In the genomic region with DNA sequence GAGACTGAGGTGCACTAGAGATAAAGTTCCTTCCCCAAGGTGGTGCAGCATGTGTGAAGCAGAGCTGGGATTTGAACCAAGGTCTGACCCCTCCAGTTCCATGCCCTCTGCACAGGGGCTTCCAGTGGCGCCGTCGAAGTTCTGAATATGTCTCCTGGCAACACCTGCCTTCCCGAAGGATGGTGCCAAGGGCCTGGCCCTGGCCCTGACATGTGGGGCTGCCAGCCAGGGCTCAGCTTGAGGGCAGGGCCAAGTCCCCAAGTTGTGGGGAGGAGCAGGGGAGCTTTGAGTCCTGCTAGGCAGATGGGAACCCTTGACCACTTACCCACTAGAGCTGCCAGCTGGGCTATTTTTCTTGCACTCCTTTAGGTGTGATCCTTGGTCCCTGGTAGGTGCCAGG, we compare ENCODE assay signal across 26 cellular contexts. TPM values are rescaled to one million over a fixed set of nuclear protein-coding genes. Genes with fewer than 3 reads are reported as not detected.
DNase-seq lines count a peak whose midpoint lies in the region; ATAC-seq and TF ChIP-seq lines count a peak whose summit lies in the region.
"Had no signal": no experiment of that assay in that cellular context is flagged by ENCODE, and none has a peak within 500 bp of the region (broad histone marks: within the 10 kb centered on the region; RNA-seq: fewer than 3 reads in every experiment).

No MANE protein-coding gene starts in this region.

- H3K4me2 ChIP-seq in trophoblast cell (ENCODE audit: low read length) (no peak overlapping the region), MM.1S (ENCODE audit: low read depth, low read length) (no peak overlapping the region)
- H3K4me2 ChIP-seq: A549, GM23338 had no signal

- no peak overlapping the region for H4K12ac ChIP-seq in trophoblast cell (ENCODE audit: low read depth, low read length)

- no peaks in the 10 kb centered on the region for H3K9me3 Mint-ChIP-seq in activated T-helper 17 cell treated with anti-CD3 and anti-CD28 coated beads, Interleukin-2, amount 50 U/mL, for 72 hours
- H3K9me3 Mint-ChIP-seq: GM23338 had no signal

- no peak overlapping the region for H3K4ac ChIP-seq in trophoblast cell (ENCODE audit: low read depth, low read length)

- H4K8ac ChIP-seq in trophoblast cell (ENCODE audit: low read depth, low read length) = no peak overlapping the region

- ATAC-seq in activated T-helper 17 cell treated with anti-CD3 and anti-CD28 coated beads, Interleukin-2, amount 50 U/mL, for 72 hours (replicated peaks) = no peak
- ATAC-seq in heart left ventricle = no peak
- ATAC-seq: A549 had no signal

- H4K20me1 ChIP-seq in MM.1S (ENCODE audit: insufficient read depth, low read length) = no peaks in the 10 kb centered on the region

- no peaks in the 10 kb centered on the region for H3F3A ChIP-seq in MM.1S (ENCODE audit: insufficient read depth, low read length)

- H3K36me3 Mint-ChIP-seq in activated T-helper 17 cell treated with anti-CD3 and anti-CD28 coated beads, Interleukin-2, amount 50 U/mL, for 72 hours (ENCODE audit: low read depth) = no peaks in the 10 kb centered on the region
- H3K36me3 Mint-ChIP-seq: CD14-positive monocyte had no signal

- no peak for TF ChIP-seq POLR2A in esophagus squamous epithelium (IDR thresholded peaks at IDR 0.05)
- TF ChIP-seq POLR2A in heart left ventricle (IDR thresholded peaks at IDR 0.05) = no peak

- H3K4me1 ChIP-seq in esophagus squamous epithelium (peaks cover 11 to 66% (median 41%) of the 10 kb centered on the region in 3 donors), trophoblast cell (ENCODE audit: control insufficient read depth in 1 of 2, insufficient read depth in 2 of 2, low read length in 2 of 2) (peaks cover 31 to 37% of the 10 kb centered on the region in 2 experiments), tibial artery (peaks cover 20 to 82% (median 62%) of the 10 kb centered on the region in 4 donors), MM.1S (ENCODE audit: low read length) (no peaks in the 10 kb centered on the region), heart left ventricle (peaks cover 0 to 34% (median 14%) of the 10 kb centered on the region in 12 donors)
- H3K4me1 ChIP-seq: A549 had no signal

- H3K27me3 ChIP-seq in esophagus squamous epithelium (no peaks in the 10 kb centered on the region), trophoblast cell (ENCODE audit: insufficient read depth, low read length) (no peaks in the 10 kb centered on the region), tibial artery (no peaks in the 10 kb centered on the region), MM.1S (replicated peaks; ENCODE audit: insufficient read depth, low read length) (no peaks in the 10 kb centered on the region), heart left ventricle (no peaks in the 10 kb centered on the region)

- no peaks in the 10 kb centered on the region for H3K9me3 ChIP-seq in esophagus squamous epithelium
- peaks cover 1% of the 10 kb centered on the region for H3K9me3 ChIP-seq in trophoblast cell (ENCODE audit: insufficient read depth, low read depth, low read length)
- H3K9me3 ChIP-seq in tibial artery = no peaks in the 10 kb centered on the region
- no peaks in the 10 kb centered on the region for H3K9me3 ChIP-seq in MM.1S (replicated peaks; ENCODE audit: insufficient read depth, low read length)
- H3K9me3 ChIP-seq in heart left ventricle = no peaks in the 10 kb centered on the region
- H3K9me3 ChIP-seq: A549, HAP-1 had no signal

- no peak overlapping the region for H4K91ac ChIP-seq in trophoblast cell (ENCODE audit: low read depth, low read length)

- no peak for TF ChIP-seq CTCF in esophagus squamous epithelium (IDR thresholded peaks at IDR 0.05)
- TF ChIP-seq CTCF in tibial artery (IDR thresholded peaks at IDR 0.05) = no peak
- TF ChIP-seq CTCF in MM.1S (IDR thresholded peaks at IDR 0.05; ENCODE audit: low read length) = no peak
- TF ChIP-seq CTCF in heart left ventricle (IDR thresholded peaks at IDR 0.05) = no peak

- no peak overlapping the region for H2BK12ac ChIP-seq in trophoblast cell (ENCODE audit: low read length)

- peak overlapping the region; percentile 6 for H2AK5ac ChIP-seq in trophoblast cell (ENCODE audit: low read length)

- H3K27ac ChIP-seq in esophagus squamous epithelium (peak overlapping the region; percentile 16 to 88 (median 82)), trophoblast cell (ENCODE audit: low read depth, low read length) (no peak overlapping the region), tibial artery (peak overlapping the region; percentile 87 to 89), MM.1S (ENCODE audit: low read length) (no peak overlapping the region), heart left ventricle (peak overlapping the region in 1 of 12 donors; percentile 89)
- H3K27ac ChIP-seq: A549, RWPE1, SK-N-MC had no signal

- no peak overlapping the region for H3K9ac ChIP-seq in trophoblast cell (ENCODE audit: low read length)
- H3K9ac ChIP-seq in MM.1S (ENCODE audit: low read length) = no peak overlapping the region

- H2AFZ ChIP-seq in trophoblast cell (ENCODE audit: insufficient read depth, low read length, poor library complexity) = no peak overlapping the region
- H2AFZ ChIP-seq in MM.1S (ENCODE audit: low read length) = no peak overlapping the region
- H2AFZ ChIP-seq: GM23338 had no signal

- H3K36me3 ChIP-seq in esophagus squamous epithelium (peaks cover 0 to 4% (median 0%) of the 10 kb centered on the region in 3 donors), trophoblast cell (ENCODE audit: control insufficient read depth in 1 of 2, insufficient read depth in 2 of 2, low read length in 2 of 2) (peaks cover 0 to 2% of the 10 kb centered on the region in 2 experiments), tibial artery (peaks cover 0 to 8% (median 7%) of the 10 kb centered on the region in 3 donors), MM.1S (replicated peaks; ENCODE audit: insufficient read depth, low read length) (no peaks in the 10 kb centered on the region), heart left ventricle (no peaks in the 10 kb centered on the region)
- H3K36me3 ChIP-seq: HAP-1 had no signal

- H3K4me3 Mint-ChIP-seq in activated T-helper 17 cell treated with anti-CD3 and anti-CD28 coated beads, Interleukin-2, amount 50 U/mL, for 72 hours = no peak overlapping the region
- H3K4me3 Mint-ChIP-seq: B cell, CD14-positive monocyte, GM23338 had no signal

- H3K9me2 ChIP-seq in MM.1S (replicated peaks; ENCODE audit: insufficient read depth, low read length) = no peaks in the 10 kb centered on the region

- no peak for DNase-seq in esophagus squamous epithelium (lab: John Stamatoyannopoulos, UW)
- DNase-seq in trophoblast cell = no peak
- DNase-seq in tibial artery = no peak
- DNase-seq in MM.1S = no peak
- DNase-seq in CD1c-positive myeloid dendritic cell (ENCODE audit: extremely low spot score) = no peak
- no peak for DNase-seq in heart left ventricle
- DNase-seq: COR-L47; DMS 273 treated with DMSO at 0.1 percent for 48 hours; DMS79 treated with DMSO at 0.1 percent for 48 hours; KBM-7; NCI-H1092; NCI-H1436 treated with DMSO at 0.1 percent for 48 hours; NCI-H2029; NCI-H2227 treated with DMSO at 0.1 percent for 48 hours; NCI-H510A; NK-92 treated with Interleukin-12 subunit alpha and Interleukin-12 subunit beta, amount 100 ng/mL, for 24 hours; SHP77 treated with DMSO at 0.1 percent for 48 hours had no signal

- H2BK5ac ChIP-seq in trophoblast cell (ENCODE audit: low read depth, low read length, poor library complexity) = no peak overlapping the region

- WGBS in esophagus squamous epithelium, 2 donors = 47% methylated on average over 4 of the region's 4 CpGs; no CpG with 5 or more reads in 1 of the 2 donors
- WGBS in trophoblast cell (ENCODE audit: extremely low coverage, insufficient coverage, insufficient read length) = no CpG with 5 or more reads among the region's 4 CpGs
- 60 to 85% (median 66%) methylated on average over 2 to 4 of the region's 4 CpGs for WGBS in heart left ventricle, 4 donors

- peaks cover 7% of the 10 kb centered on the region for H3K79me1 ChIP-seq in trophoblast cell (ENCODE audit: low read length)

- no peak overlapping the region for H2BK120ac ChIP-seq in trophoblast cell (ENCODE audit: insufficient read depth, low read length, poor library complexity)

- intact Hi-C loops in esophagus squamous epithelium (cut with DNase I) (no loop called here), tibial artery (cut with DNase I; ENCODE audit: low total_unique reads) (no loop called here), heart left ventricle (cut with DNase I) (loop anchor here in 1 of 10 donors (10.0 kb wide), 1 partner anchor 200 kb away; no protein-coding TSS in a partner anchor)

- H3K18ac ChIP-seq in trophoblast cell (ENCODE audit: low read length) = no peak overlapping the region

- no peak overlapping the region for H3K14ac ChIP-seq in trophoblast cell (ENCODE audit: low read length)

- H3K27me3 Mint-ChIP-seq in activated T-helper 17 cell treated with anti-CD3 and anti-CD28 coated beads, Interleukin-2, amount 50 U/mL, for 72 hours = no peaks in the 10 kb centered on the region
- H3K27me3 Mint-ChIP-seq: B cell had no signal

- H3K23ac ChIP-seq in trophoblast cell (ENCODE audit: low read length) = no peak overlapping the region

- peak overlapping the region; percentile 80 for H3K27ac Mint-ChIP-seq in activated T-helper 17 cell treated with anti-CD3 and anti-CD28 coated beads, Interleukin-2, amount 50 U/mL, for 72 hours
- H3K27ac Mint-ChIP-seq: B cell, GM23338 had no signal

- peaks cover 16% of the 10 kb centered on the region for H3K4me1 Mint-ChIP-seq in activated T-helper 17 cell treated with anti-CD3 and anti-CD28 coated beads, Interleukin-2, amount 50 U/mL, for 72 hours
- H3K4me1 Mint-ChIP-seq: B cell, CD14-positive monocyte had no signal

- no peaks in the 10 kb centered on the region for H3K79me2 ChIP-seq in trophoblast cell (ENCODE audit: control insufficient read depth, insufficient read depth, low read length, poor library complexity)
- no peaks in the 10 kb centered on the region for H3K79me2 ChIP-seq in MM.1S (ENCODE audit: low read length)

- no peak overlapping the region for H3K4me3 ChIP-seq in esophagus squamous epithelium
- no peak overlapping the region for H3K4me3 ChIP-seq in trophoblast cell (ENCODE audit: low read depth, low read length)
- no peak overlapping the region for H3K4me3 ChIP-seq in tibial artery
- no peak overlapping the region for H3K4me3 ChIP-seq in MM.1S (ENCODE audit: low read length)
- H3K4me3 ChIP-seq in heart left ventricle = no peak overlapping the region
- H3K4me3 ChIP-seq: A549, GM12878, GM23338, HAP-1, SK-N-MC had no signal

RNA-seq across cellular contexts. Expression of gene NKD1, which starts 56.4 kb away (rescaled TPM):
- 1 to 10 TPM in 1 of 2 donors, under 1 TPM in 1; 0.66 to 1.3 TPM for total RNA-seq in activated T-helper 17 cell treated with anti-CD3 and anti-CD28 coated beads, Interleukin-2, amount 50 U/mL, for 72 hours
- 10 to 100 TPM in 1 of 4 donors, 1 to 10 TPM in 3; 1.1 to 10.5 (median 3.1) TPM for total RNA-seq in esophagus squamous epithelium
- polyA plus RNA-seq in trophoblast cell (2013) = 4.0 and 4.5 TPM in 2 replicates
- 1 to 10 TPM in 1 of 9 donors, under 1 TPM in 8; 0.05 to 1.0 (median 0.26) TPM for total RNA-seq in heart left ventricle
- under 1 TPM; 0.23 to 0.32 TPM for polyA plus RNA-seq in heart left ventricle
- polyA plus RNA-seq: CD14-positive monocyte had no signal

Comparison
In these comparisons a context has a peak if more than half of its experiments do, and no peak if none do; other contexts are left out.
1. H3K27ac ChIP-seq: peak in esophagus squamous epithelium (4 of 4) and tibial artery (2 of 2); none in trophoblast cell (single experiment) and MM.1S (single experiment).